ENCODE assay signal across 26 cellular contexts in genomic region chr2:237534380-237534779, GRCh38. TPM values are rescaled to one million over a fixed set of nuclear protein-coding genes. Genes with fewer than 3 reads are reported as not detected.
"Had no signal": no experiment of that assay in that cellular context is flagged by ENCODE, and none has a peak within 500 bp of the region (broad histone marks: within the 10 kb centered on the region; RNA-seq: fewer than 3 reads in every experiment).

No MANE protein-coding gene starts in this region.

- H3K9ac ChIP-seq: SK-N-SH had no signal

- H3K4me2 ChIP-seq: SK-N-SH had no signal

- H3K9me3 ChIP-seq: ascending aorta, body of pancreas, SJSA1, SK-N-SH had no signal

- H3K4me1 ChIP-seq: ascending aorta, body of pancreas, SJSA1 had no signal

- H3K4me3 ChIP-seq: ascending aorta, body of pancreas, SJSA1 had no signal

- FAIRE-seq: TTC549 had no signal

- H3K27ac ChIP-seq: ascending aorta, body of pancreas, SJSA1 had no signal

- ATAC-seq: activated CD8-positive, alpha-beta T cell treated with anti-CD3 and anti-CD28 coated beads for 36 hours; body of pancreas had no signal

- H3K36me3 ChIP-seq: ascending aorta, SJSA1 had no signal

- DNase-seq: activated CD4-positive, alpha-beta T cell treated with anti-CD3 and anti-CD28 coated beads, Interleukin-2, amount 10 ng/mL, durations not matched to agents 24 days and 14 days; activated CD4-positive, alpha-beta T cell treated with anti-CD3 and anti-CD28 coated beads, Interleukin-2, amount 50 U/mL, for 4 hours; activated CD8-positive, alpha-beta T cell treated with anti-CD3 and anti-CD28 coated beads for 36 hours; activated gamma-delta T cell; activated naive CD4-positive, alpha-beta T cell treated with Interleukin-2 at 50 U/mL for 16 hours; activated naive CD8-positive, alpha-beta T cell treated with anti-CD3 and anti-CD28 coated beads, Interleukin-2, amount 10 ng/mL, durations not matched to agents 7 days and 5 days; activated T-cell treated with anti-CD3 and anti-CD28 coated beads, Interleukin-2, amount 50 U/mL, for 24 hours; amygdala; body of pancreas; caudate nucleus; cerebellar nuclear complex; NCI-H1694; NCI-H1930; NCI-H510A; NCI-H526 treated with DMSO at 0.1 percent for 48 hours; OCI-M1; SHP77 treated with DMSO at 0.1 percent for 48 hours; SK-N-SH had no signal

- H3K27me3 ChIP-seq: ascending aorta, body of pancreas, SJSA1 had no signal

RNA-seq across cellular contexts. Expression of gene PRLH, which starts 32.0 kb away (rescaled TPM):
- total RNA-seq: activated CD4-positive, alpha-beta T cell treated with anti-CD3 and anti-CD28 coated beads, Interleukin-2, amount 10 ng/mL, durations not matched to agents 24 days and 14 days; activated CD8-positive, alpha-beta memory T cell treated with anti-CD3 and anti-CD28 coated beads for 36 hours; activated CD8-positive, alpha-beta T cell treated with anti-CD3 and anti-CD28 coated beads for 36 hours; activated naive CD8-positive, alpha-beta T cell treated with anti-CD3 and anti-CD28 coated beads, Interleukin-2, amount 10 ng/mL, durations not matched to agents 7 days and 5 days; activated T-helper 2 cell treated with anti-CD3 and anti-CD28 coated beads, Interferon-gamma antibody, Interleukin-2, Interleukin-4, amounts not matched to agents 10 μg/mL and 5 μg/mL and 100 μg/mL, durations not matched to agents 14 hours and 24 hours and 36 hours; ascending aorta; body of pancreas; bronchial epithelial cell; M059J; SJSA1 had no signal
- polyA plus RNA-seq: adipose tissue, SK-N-SH had no signal

RNA-seq across cellular contexts. Expression of gene MLPH, which starts 47.3 kb away (rescaled TPM):
- total RNA-seq: activated CD4-positive, alpha-beta T cell treated with anti-CD3 and anti-CD28 coated beads, Interleukin-2, amount 10 ng/mL, durations not matched to agents 24 days and 14 days; activated CD8-positive, alpha-beta memory T cell treated with anti-CD3 and anti-CD28 coated beads for 36 hours; activated CD8-positive, alpha-beta T cell treated with anti-CD3 and anti-CD28 coated beads for 36 hours; activated naive CD8-positive, alpha-beta T cell treated with anti-CD3 and anti-CD28 coated beads, Interleukin-2, amount 10 ng/mL, durations not matched to agents 7 days and 5 days; activated T-helper 2 cell treated with anti-CD3 and anti-CD28 coated beads, Interferon-gamma antibody, Interleukin-2, Interleukin-4, amounts not matched to agents 10 μg/mL and 5 μg/mL and 100 μg/mL, durations not matched to agents 14 hours and 24 hours and 36 hours had no signal

RNA-seq across cellular contexts. Expression of gene RAB17, which starts 56.2 kb away (rescaled TPM):
- total RNA-seq: activated CD8-positive, alpha-beta memory T cell treated with anti-CD3 and anti-CD28 coated beads for 36 hours; activated naive CD8-positive, alpha-beta T cell treated with anti-CD3 and anti-CD28 coated beads, Interleukin-2, amount 10 ng/mL, durations not matched to agents 7 days and 5 days had no signal
